In genomic region chr15:35723120-35723707, GRCh38 we compare ENCODE assay signal across 23 cellular contexts.
"Had no signal": no experiment of that assay in that cellular context is flagged by ENCODE, and none has a peak within 500 bp of the region (broad histone marks: within the 10 kb centered on the region; RNA-seq: fewer than 3 reads in every experiment).

No MANE protein-coding gene starts in this region.

- H3K9me3 ChIP-seq: left ventricle myocardium inferior, lower lobe of right lung, psoas muscle, right lobe of liver, stomach, thoracic aorta, transverse colon had no signal

- H3K79me2 ChIP-seq: hepatocyte had no signal

- H3K9me3 Mint-ChIP-seq: dendritic cell treated with granulocyte-macrophage colony-stimulating factor and Interleukin-4, amounts not matched to agents 40 ng/mL and 50 ng/mL, for 4 days had no signal

- DNase-seq: erythroblast; foreskin melanocyte; head of caudate nucleus; kidney; left cardiac atrium; left ventricle myocardium inferior; lower lobe of right lung; midbrain; naive B cell; occipital lobe; psoas muscle; retina; right lobe of liver; stimulated activated CD4-positive, alpha-beta T cell treated with anti-CD3 and anti-CD28 coated beads, Interleukin-2, amount 100 ng/mL, for 24 hours; stimulated activated naive CD4-positive, alpha-beta T cell; stomach; substantia nigra; transverse colon had no signal

- H3K4me3 ChIP-seq: hepatocyte, left ventricle myocardium inferior, lower lobe of right lung, psoas muscle, right lobe of liver, stomach, thoracic aorta, transverse colon had no signal

- H2AFZ ChIP-seq: hepatocyte had no signal

- H3K27ac Mint-ChIP-seq: dendritic cell treated with granulocyte-macrophage colony-stimulating factor and Interleukin-4, amounts not matched to agents 40 ng/mL and 50 ng/mL, for 4 days; memory B cell; naive B cell; nephron had no signal

- H3K27ac ChIP-seq: hepatocyte, left ventricle myocardium inferior, lower lobe of right lung, psoas muscle, right lobe of liver, stomach, thoracic aorta, transverse colon had no signal

- H3K4me2 ChIP-seq: hepatocyte had no signal

- H3K4me3 Mint-ChIP-seq: dendritic cell treated with granulocyte-macrophage colony-stimulating factor and Interleukin-4, amounts not matched to agents 40 ng/mL and 50 ng/mL, for 4 days; memory B cell; naive B cell; nephron had no signal

- H3K36me3 ChIP-seq: left ventricle myocardium inferior, lower lobe of right lung, right lobe of liver, stomach, thoracic aorta, transverse colon had no signal

- H3K27me3 Mint-ChIP-seq: dendritic cell treated with granulocyte-macrophage colony-stimulating factor and Interleukin-4, amounts not matched to agents 40 ng/mL and 50 ng/mL, for 4 days had no signal

- ATAC-seq: left cardiac atrium, lower lobe of right lung, psoas muscle, right lobe of liver had no signal

- H3K4me1 ChIP-seq: left ventricle myocardium inferior, lower lobe of right lung, psoas muscle had no signal

- H3K36me3 Mint-ChIP-seq: memory B cell, naive B cell had no signal

- H3K4me1 Mint-ChIP-seq: memory B cell, naive B cell had no signal

- H3K27me3 ChIP-seq: hepatocyte, right lobe of liver, stomach, transverse colon had no signal
